1 cellular context compared by ENCODE assay signal in the genomic region with DNA sequence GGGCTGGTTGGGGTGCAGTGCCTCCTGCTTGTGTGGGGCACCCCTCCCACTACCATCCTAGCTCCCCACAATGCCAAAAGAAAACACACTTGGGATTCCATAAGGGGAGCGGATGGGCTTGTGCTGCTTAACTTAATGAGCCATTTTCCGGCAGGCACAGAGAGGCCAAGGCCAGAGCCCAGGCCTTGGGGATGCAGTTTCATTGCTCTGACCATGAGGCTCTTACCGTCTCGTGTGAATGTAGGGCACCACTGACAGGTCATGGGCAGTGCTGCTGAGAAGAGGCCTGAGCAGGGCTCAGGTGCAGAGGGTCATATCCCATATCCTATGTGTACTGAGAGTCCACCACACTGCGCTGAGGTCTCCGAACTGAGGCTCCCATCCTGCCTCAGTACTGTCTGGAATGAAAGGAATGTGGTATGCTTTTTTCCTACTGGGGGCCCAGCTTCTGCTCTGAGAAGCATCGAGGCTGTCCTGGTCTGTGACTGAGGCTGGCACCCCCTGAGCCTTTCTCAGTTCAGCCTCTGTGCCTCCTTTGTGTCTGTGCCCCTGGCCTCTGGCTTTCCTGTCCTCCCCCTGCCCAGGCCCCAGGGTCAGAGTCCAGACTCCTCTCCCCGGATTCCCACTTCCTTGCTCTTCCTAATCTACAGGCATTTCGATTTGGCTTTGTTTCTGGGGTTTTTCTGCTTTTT.
TF ChIP-seq lines count a peak whose summit lies in the region.

No MANE protein-coding gene starts in this region.

TF ChIP-seq in HepG2, 621 proteins besides CTCF, POLR2A, EP300 and RAD21 (continued from another document and continues in another):
- TF ChIP-seq, protein P1, sequence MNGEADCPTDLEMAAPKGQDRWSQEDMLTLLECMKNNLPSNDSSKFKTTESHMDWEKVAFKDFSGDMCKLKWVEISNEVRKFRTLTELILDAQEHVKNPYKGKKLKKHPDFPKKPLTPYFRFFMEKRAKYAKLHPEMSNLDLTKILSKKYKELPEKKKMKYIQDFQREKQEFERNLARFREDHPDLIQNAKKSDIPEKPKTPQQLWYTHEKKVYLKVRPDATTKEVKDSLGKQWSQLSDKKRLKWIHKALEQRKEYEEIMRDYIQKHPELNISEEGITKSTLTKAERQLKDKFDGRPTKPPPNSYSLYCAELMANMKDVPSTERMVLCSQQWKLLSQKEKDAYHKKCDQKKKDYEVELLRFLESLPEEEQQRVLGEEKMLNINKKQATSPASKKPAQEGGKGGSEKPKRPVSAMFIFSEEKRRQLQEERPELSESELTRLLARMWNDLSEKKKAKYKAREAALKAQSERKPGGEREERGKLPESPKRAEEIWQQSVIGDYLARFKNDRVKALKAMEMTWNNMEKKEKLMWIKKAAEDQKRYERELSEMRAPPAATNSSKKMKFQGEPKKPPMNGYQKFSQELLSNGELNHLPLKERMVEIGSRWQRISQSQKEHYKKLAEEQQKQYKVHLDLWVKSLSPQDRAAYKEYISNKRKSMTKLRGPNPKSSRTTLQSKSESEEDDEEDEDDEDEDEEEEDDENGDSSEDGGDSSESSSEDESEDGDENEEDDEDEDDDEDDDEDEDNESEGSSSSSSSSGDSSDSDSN (CRISPR knock-in tag; IDR thresholded peaks at IDR 0.05), result peak; percentile 50; the same call in 1 of the 2 replicates
- TF ChIP-seq ELF3 (CRISPR knock-in tag; IDR thresholded peaks at IDR 0.05) (peak; percentile 89), JUNB (CRISPR knock-in tag; IDR thresholded peaks at IDR 0.05; ENCODE audit: borderline replicate concordance) (no peak), TCF7 (IDR thresholded peaks at IDR 0.05; ENCODE audit: low read depth) (no peak; the same call in 1 of the 2 replicates), MXD4 (CRISPR knock-in tag; IDR thresholded peaks at IDR 0.05) (no peak), NKX3-1 (CRISPR knock-in tag; IDR thresholded peaks at IDR 0.05) (no peak), NFKBIZ (CRISPR knock-in tag; IDR thresholded peaks at IDR 0.05) (no peak), ZEB1 (IDR thresholded peaks at IDR 0.05; ENCODE audit: insufficient replicate concordance, low read depth) (peak; percentile 79), MEIS1 (CRISPR knock-in tag; IDR thresholded peaks at IDR 0.05; ENCODE audit: borderline replicate concordance) (no peak), SRF (IDR thresholded peaks at IDR 0.05; ENCODE audit: low read depth, low read length) (no peak), RFX5 (IDR thresholded peaks at IDR 0.05; ENCODE audit: low read depth, low read length) (no peak), ZNF12 (CRISPR knock-in tag; IDR thresholded peaks at IDR 0.05) (no peak; the same call in 1 of the 2 replicates), ZNF3 (CRISPR knock-in tag; IDR thresholded peaks at IDR 0.05) (no peak; the same call in 1 of the 2 replicates), CBX2 (IDR thresholded peaks at IDR 0.05; ENCODE audit: low read depth, low read length) (no peak), CBX2 (CRISPR knock-in tag; IDR thresholded peaks at IDR 0.05; ENCODE audit: low read depth) (peak; percentile 54; the same call in 1 of the 2 replicates), CHD4 (IDR thresholded peaks at IDR 0.05; ENCODE audit: borderline replicate concordance, low read length) (no peak), KDM4B (CRISPR knock-in tag; IDR thresholded peaks at IDR 0.05) (peak; percentile 66), RFX3 (CRISPR knock-in tag; IDR thresholded peaks at IDR 0.05) (no peak), ZNF138 (CRISPR knock-in tag; IDR thresholded peaks at IDR 0.05; ENCODE audit: low read depth) (no peak), KLF15 (CRISPR knock-in tag; IDR thresholded peaks at IDR 0.05; ENCODE audit: borderline replicate concordance) (no peak), MTA3 (CRISPR knock-in tag; IDR thresholded peaks at IDR 0.05) (no peak), ZNF749 (CRISPR knock-in tag; IDR thresholded peaks at IDR 0.05; ENCODE audit: borderline replicate concordance) (no peak), ZNF251 (CRISPR knock-in tag; IDR thresholded peaks at IDR 0.05) (no peak)
- TF ChIP-seq, protein P2, sequence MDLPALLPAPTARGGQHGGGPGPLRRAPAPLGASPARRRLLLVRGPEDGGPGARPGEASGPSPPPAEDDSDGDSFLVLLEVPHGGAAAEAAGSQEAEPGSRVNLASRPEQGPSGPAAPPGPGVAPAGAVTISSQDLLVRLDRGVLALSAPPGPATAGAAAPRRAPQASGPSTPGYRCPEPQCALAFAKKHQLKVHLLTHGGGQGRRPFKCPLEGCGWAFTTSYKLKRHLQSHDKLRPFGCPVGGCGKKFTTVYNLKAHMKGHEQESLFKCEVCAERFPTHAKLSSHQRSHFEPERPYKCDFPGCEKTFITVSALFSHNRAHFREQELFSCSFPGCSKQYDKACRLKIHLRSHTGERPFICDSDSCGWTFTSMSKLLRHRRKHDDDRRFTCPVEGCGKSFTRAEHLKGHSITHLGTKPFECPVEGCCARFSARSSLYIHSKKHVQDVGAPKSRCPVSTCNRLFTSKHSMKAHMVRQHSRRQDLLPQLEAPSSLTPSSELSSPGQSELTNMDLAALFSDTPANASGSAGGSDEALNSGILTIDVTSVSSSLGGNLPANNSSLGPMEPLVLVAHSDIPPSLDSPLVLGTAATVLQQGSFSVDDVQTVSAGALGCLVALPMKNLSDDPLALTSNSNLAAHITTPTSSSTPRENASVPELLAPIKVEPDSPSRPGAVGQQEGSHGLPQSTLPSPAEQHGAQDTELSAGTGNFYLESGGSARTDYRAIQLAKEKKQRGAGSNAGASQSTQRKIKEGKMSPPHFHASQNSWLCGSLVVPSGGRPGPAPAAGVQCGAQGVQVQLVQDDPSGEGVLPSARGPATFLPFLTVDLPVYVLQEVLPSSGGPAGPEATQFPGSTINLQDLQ (CRISPR knock-in tag; IDR thresholded peaks at IDR 0.05), result no peak
- TF ChIP-seq, protein P3, sequence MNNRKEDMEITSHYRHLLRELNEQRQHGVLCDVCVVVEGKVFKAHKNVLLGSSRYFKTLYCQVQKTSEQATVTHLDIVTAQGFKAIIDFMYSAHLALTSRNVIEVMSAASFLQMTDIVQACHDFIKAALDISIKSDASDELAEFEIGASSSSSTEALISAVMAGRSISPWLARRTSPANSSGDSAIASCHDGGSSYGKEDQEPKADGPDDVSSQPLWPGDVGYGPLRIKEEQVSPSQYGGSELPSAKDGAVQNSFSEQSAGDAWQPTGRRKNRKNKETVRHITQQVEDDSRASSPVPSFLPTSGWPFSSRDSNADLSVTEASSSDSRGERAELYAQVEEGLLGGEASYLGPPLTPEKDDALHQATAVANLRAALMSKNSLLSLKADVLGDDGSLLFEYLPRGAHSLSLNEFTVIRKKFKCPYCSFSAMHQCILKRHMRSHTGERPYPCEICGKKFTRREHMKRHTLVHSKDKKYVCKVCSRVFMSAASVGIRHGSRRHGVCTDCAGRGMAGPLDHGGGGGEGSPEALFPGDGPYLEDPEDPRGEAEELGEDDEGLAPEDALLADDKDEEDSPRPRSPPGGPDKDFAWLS (CRISPR knock-in tag; IDR thresholded peaks at IDR 0.05; ENCODE audit: borderline replicate concordance), result no peak
- TF ChIP-seq, protein P4, sequence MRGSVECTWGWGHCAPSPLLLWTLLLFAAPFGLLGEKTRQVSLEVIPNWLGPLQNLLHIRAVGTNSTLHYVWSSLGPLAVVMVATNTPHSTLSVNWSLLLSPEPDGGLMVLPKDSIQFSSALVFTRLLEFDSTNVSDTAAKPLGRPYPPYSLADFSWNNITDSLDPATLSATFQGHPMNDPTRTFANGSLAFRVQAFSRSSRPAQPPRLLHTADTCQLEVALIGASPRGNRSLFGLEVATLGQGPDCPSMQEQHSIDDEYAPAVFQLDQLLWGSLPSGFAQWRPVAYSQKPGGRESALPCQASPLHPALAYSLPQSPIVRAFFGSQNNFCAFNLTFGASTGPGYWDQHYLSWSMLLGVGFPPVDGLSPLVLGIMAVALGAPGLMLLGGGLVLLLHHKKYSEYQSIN (CRISPR knock-in tag; IDR thresholded peaks at IDR 0.05; ENCODE audit: borderline replicate concordance), result no peak
- TF ChIP-seq, protein P5, sequence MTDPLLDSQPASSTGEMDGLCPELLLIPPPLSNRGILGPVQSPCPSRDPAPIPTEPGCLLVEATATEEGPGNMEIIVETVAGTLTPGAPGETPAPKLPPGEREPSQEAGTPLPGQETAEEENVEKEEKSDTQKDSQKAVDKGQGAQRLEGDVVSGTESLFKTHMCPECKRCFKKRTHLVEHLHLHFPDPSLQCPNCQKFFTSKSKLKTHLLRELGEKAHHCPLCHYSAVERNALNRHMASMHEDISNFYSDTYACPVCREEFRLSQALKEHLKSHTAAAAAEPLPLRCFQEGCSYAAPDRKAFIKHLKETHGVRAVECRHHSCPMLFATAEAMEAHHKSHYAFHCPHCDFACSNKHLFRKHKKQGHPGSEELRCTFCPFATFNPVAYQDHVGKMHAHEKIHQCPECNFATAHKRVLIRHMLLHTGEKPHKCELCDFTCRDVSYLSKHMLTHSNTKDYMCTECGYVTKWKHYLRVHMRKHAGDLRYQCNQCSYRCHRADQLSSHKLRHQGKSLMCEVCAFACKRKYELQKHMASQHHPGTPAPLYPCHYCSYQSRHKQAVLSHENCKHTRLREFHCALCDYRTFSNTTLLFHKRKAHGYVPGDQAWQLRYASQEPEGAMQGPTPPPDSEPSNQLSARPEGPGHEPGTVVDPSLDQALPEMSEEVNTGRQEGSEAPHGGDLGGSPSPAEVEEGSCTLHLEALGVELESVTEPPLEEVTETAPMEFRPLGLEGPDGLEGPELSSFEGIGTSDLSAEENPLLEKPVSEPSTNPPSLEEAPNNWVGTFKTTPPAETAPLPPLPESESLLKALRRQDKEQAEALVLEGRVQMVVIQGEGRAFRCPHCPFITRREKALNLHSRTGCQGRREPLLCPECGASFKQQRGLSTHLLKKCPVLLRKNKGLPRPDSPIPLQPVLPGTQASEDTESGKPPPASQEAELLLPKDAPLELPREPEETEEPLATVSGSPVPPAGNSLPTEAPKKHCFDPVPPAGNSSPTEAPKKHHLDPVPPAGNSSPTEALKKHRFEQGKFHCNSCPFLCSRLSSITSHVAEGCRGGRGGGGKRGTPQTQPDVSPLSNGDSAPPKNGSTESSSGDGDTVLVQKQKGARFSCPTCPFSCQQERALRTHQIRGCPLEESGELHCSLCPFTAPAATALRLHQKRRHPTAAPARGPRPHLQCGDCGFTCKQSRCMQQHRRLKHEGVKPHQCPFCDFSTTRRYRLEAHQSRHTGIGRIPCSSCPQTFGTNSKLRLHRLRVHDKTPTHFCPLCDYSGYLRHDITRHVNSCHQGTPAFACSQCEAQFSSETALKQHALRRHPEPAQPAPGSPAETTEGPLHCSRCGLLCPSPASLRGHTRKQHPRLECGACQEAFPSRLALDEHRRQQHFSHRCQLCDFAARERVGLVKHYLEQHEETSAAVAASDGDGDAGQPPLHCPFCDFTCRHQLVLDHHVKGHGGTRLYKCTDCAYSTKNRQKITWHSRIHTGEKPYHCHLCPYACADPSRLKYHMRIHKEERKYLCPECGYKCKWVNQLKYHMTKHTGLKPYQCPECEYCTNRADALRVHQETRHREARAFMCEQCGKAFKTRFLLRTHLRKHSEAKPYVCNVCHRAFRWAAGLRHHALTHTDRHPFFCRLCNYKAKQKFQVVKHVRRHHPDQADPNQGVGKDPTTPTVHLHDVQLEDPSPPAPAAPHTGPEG (CRISPR knock-in tag; IDR thresholded peaks at IDR 0.05), result no peak
- TF ChIP-seq, protein P6, sequence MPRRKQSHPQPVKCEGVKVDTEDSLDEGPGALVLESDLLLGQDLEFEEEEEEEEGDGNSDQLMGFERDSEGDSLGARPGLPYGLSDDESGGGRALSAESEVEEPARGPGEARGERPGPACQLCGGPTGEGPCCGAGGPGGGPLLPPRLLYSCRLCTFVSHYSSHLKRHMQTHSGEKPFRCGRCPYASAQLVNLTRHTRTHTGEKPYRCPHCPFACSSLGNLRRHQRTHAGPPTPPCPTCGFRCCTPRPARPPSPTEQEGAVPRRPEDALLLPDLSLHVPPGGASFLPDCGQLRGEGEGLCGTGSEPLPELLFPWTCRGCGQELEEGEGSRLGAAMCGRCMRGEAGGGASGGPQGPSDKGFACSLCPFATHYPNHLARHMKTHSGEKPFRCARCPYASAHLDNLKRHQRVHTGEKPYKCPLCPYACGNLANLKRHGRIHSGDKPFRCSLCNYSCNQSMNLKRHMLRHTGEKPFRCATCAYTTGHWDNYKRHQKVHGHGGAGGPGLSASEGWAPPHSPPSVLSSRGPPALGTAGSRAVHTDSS (CRISPR knock-in tag; conservative IDR thresholded peaks at IDR 0.05), result no peak
- TF ChIP-seq, protein P7, sequence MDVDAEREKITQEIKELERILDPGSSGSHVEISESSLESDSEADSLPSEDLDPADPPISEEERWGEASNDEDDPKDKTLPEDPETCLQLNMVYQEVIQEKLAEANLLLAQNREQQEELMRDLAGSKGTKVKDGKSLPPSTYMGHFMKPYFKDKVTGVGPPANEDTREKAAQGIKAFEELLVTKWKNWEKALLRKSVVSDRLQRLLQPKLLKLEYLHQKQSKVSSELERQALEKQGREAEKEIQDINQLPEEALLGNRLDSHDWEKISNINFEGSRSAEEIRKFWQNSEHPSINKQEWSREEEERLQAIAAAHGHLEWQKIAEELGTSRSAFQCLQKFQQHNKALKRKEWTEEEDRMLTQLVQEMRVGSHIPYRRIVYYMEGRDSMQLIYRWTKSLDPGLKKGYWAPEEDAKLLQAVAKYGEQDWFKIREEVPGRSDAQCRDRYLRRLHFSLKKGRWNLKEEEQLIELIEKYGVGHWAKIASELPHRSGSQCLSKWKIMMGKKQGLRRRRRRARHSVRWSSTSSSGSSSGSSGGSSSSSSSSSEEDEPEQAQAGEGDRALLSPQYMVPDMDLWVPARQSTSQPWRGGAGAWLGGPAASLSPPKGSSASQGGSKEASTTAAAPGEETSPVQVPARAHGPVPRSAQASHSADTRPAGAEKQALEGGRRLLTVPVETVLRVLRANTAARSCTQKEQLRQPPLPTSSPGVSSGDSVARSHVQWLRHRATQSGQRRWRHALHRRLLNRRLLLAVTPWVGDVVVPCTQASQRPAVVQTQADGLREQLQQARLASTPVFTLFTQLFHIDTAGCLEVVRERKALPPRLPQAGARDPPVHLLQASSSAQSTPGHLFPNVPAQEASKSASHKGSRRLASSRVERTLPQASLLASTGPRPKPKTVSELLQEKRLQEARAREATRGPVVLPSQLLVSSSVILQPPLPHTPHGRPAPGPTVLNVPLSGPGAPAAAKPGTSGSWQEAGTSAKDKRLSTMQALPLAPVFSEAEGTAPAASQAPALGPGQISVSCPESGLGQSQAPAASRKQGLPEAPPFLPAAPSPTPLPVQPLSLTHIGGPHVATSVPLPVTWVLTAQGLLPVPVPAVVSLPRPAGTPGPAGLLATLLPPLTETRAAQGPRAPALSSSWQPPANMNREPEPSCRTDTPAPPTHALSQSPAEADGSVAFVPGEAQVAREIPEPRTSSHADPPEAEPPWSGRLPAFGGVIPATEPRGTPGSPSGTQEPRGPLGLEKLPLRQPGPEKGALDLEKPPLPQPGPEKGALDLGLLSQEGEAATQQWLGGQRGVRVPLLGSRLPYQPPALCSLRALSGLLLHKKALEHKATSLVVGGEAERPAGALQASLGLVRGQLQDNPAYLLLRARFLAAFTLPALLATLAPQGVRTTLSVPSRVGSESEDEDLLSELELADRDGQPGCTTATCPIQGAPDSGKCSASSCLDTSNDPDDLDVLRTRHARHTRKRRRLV (CRISPR knock-in tag; IDR thresholded peaks at IDR 0.05), result 0 out of 2 replicates have a peak, but pooled peaks have one; percentile 36
- TF ChIP-seq, protein P8, sequence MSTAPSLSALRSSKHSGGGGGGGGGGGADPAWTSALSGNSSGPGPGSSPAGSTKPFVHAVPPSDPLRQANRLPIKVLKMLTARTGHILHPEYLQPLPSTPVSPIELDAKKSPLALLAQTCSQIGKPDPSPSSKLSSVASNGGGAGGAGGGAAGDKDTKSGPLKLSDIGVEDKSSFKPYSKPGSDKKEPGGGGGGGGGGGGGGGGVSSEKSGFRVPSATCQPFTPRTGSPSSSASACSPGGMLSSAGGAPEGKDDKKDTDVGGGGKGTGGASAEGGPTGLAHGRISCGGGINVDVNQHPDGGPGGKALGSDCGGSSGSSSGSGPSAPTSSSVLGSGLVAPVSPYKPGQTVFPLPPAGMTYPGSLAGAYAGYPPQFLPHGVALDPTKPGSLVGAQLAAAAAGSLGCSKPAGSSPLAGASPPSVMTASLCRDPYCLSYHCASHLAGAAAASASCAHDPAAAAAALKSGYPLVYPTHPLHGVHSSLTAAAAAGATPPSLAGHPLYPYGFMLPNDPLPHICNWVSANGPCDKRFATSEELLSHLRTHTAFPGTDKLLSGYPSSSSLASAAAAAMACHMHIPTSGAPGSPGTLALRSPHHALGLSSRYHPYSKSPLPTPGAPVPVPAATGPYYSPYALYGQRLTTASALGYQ (CRISPR knock-in tag; IDR thresholded peaks at IDR 0.05), result peak; percentile 64; the same call in 1 of the 2 replicates
